In the genomic region with DNA sequence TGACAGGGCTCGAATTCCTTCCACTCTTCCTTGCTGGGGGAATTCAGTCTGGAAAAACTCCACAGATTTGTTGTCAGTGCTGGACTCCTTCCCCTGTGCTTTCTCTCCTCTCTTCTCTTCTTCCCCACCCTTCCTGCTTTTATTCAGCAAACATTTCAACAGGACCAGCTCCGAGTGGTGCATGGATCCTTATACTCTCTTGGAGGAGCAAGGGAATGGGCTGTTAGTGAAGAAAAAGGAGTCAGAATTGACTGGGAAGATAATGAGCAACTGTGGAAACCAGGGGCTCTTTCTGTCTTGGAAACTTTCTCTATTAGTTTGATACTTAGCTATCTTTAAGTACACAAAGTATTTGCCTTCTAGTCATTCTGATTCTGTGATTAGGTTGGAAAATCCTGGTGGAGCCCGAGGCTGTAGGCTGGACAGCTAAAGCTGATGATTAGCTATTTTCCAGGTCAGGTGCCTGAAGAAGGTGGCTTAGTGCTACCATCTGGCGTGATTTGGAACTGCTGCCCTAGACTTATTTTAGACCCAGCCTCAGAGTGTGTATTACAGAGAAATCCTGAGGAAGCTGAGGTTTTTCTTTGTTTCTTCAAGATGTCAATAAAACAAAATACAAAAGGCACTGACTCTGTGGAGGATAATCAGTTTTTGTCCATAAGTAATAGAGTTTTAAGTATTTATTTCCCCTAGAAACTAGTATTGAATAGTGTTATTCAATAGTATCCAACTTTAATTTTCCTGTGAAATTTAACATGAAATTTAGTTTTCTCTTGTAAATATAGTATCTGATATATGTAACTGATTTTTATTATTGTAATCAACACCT, we compare ENCODE assay signal across 8 cellular contexts. TPM values are rescaled to one million over a fixed set of nuclear protein-coding genes. Genes with fewer than 3 reads are reported as not detected.
DNase-seq lines count a peak whose midpoint lies in the region; ATAC-seq lines count a peak whose summit lies in the region.

No MANE protein-coding gene starts in this region.

- intact Hi-C loops in Right ventricle myocardium superior (cut with DNase I): loop anchor here (2.0 to 5.0 kb wide), 2 partner anchors 67 to 120 kb away; a partner anchor contains a TSS

- ATAC-seq in GM18870 (IDR thresholded peaks at IDR 0.05; ENCODE audit: unreplicated experiment) (peak; percentile 79), HG02981 (IDR thresholded peaks at IDR 0.05; ENCODE audit: unreplicated experiment) (peak; percentile 91), Right ventricle myocardium superior (ENCODE audit: poor library complexity) (peak; percentile 97)

- DNase-seq in DMS153 (lab: John Stamatoyannopoulos, UW) (peak; percentile 53), NCI-H748 treated with DMSO at 0.1 percent for 48 hours (lab: John Stamatoyannopoulos, UW) (peak; percentile 6), Right ventricle myocardium superior (no peak), renal cortical epithelial cell (ENCODE audit: low read depth) (peak; percentile 89), GOT3 (lab: John Stamatoyannopoulos, UW) (no peak)
- peak; percentile 29 for DNase-seq in activated naive CD4-positive, alpha-beta T cell treated with anti-CD3 and anti-CD28 coated beads, Interleukin-2, amount 50 U/mL, for 16 hours

RNA-seq across cellular contexts. Expression of a gene that starts 38.4 kb away (rescaled TPM):
- total RNA-seq in Right ventricle myocardium superior (1.9 TPM), renal cortical epithelial cell (2.6 and 8.1 TPM in 2 replicates)

Comparison
In these comparisons a context has a peak if more than half of its experiments do, and no peak if none do; other contexts are left out.
1. DNase-seq: peak in DMS153 (single experiment), NCI-H748 treated with DMSO at 0.1 percent for 48 hours (single experiment), activated naive CD4-positive, alpha-beta T cell treated with anti-CD3 and anti-CD28 coated beads, Interleukin-2, amount 50 U/mL, for 16 hours (single experiment) and renal cortical epithelial cell (single experiment); none in Right ventricle myocardium superior (single experiment) and GOT3 (single experiment).
2. Peak in every context shown above with its lines, with median percentiles within 50 percentile points of each other: ATAC-seq.